1 cellular context compared by ENCODE assay signal in genomic region chr17:44872131-44872768, GRCh38.
TF ChIP-seq lines count a peak whose summit lies in the region.

No MANE protein-coding gene starts in this region.

TF ChIP-seq in endothelial cell of umbilical vein, 7 proteins besides CTCF, POLR2A, EP300 and RAD21 (continued from another document):
- TF ChIP-seq MAX (IDR thresholded peaks at IDR 0.05; ENCODE audit: insufficient read depth, insufficient read length), result no peak
- TF ChIP-seq POLR2AphosphoS5 (IDR thresholded peaks at IDR 0.05; ENCODE audit: insufficient read depth, low read depth, low read length), result no peak
- TF ChIP-seq MYC (IDR thresholded peaks at IDR 0.05; ENCODE audit: low read depth, low read length), result no peak
